ENCODE assay signal across 27 cellular contexts in the genomic region with DNA sequence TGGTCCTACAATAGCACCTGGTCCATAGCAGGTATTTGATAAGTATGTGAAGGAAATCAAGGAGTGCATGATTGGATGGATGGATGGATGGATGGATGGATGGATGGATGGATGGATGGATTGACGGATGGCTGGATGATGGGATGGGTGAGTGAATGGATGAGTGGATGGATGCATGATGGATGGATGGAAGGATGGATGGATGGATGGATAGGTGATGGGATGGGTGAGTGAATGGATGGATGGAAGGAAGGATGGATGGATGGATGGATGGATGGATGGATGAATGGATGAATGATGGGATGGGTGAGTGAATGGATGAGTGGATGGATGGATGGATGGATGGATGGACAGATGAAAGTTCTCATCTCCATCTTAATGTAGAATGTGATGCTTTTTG.
DNase-seq lines count a peak whose midpoint lies in the region; TF ChIP-seq lines count a peak whose summit lies in the region.
"Had no signal": no experiment of that assay in that cellular context is flagged by ENCODE, and none has a peak within 500 bp of the region (broad histone marks: within the 10 kb centered on the region; RNA-seq: fewer than 3 reads in every experiment).

No MANE protein-coding gene starts in this region.

- DNase-seq in iPS-NIHi7 (ENCODE audit: extremely low spot score), result no peak
- DNase-seq: 8988T; ACHN; AML-193; BE2C; C1 segment of cervical spinal cord; Caco-2; Calu3; CD4-positive, alpha-beta memory T cell; CD4-positive, alpha-beta T cell; CD4-positive, CD25-positive, alpha-beta regulatory T cell; CD8-positive, alpha-beta memory T cell; CD8-positive, alpha-beta T cell; COR-L47; DMS 273 treated with DMSO at 0.1 percent for 48 hours; DMS153; DMS53; DMS79; DMS79 treated with DMSO at 0.1 percent for 48 hours; DND-41; EL had no signal

- H3K4me3 ChIP-seq in HEK293 (ENCODE audit: low read depth, low read length), result no peak overlapping the region
- H3K4me3 ChIP-seq: A549; BLaER1; BLaER1 treated with 17β-estradiol and CSF1 and Interleukin-3, amounts not matched to agents 10 nM and 100 nM had no signal

- H3K9me3 ChIP-seq in HEK293 (ENCODE audit: control insufficient read depth, insufficient read depth, low read depth, low read length), result no peaks in the 10 kb centered on the region
- H3K9me3 ChIP-seq: BE2C had no signal

- no peaks in the 10 kb centered on the region for H3K4me1 ChIP-seq in HEK293 (ENCODE audit: control insufficient read depth, insufficient read depth, low read length)
- H3K4me1 ChIP-seq: A549, BE2C, Caco-2 had no signal

- POLR2A ChIA-PET in HEK293 (lab: Yijun Ruan, JAX), result no interaction called here

- no peak overlapping the region for H3K27ac ChIP-seq in HEK293 (ENCODE audit: extremely low read depth, low read depth, low read length)
- H3K27ac ChIP-seq: 22Rv1; A549; BLaER1; BLaER1 treated with 17β-estradiol and CSF1 and Interleukin-3, amounts not matched to agents 10 nM and 100 nM; C4-2B had no signal

- CTCF ChIA-PET in HEK293 (lab: Yijun Ruan, JAX), result no interaction called here

- TF ChIP-seq CTCF in HEK293 (tag by site-specific recombination; IDR thresholded peaks at IDR 0.05), result no peak

- no peaks in the 10 kb centered on the region for H3K36me3 ChIP-seq in HEK293 (ENCODE audit: control insufficient read depth in 2 of 2, insufficient read depth in 1 of 2, low read length in 2 of 2)
- H3K36me3 ChIP-seq: BE2C, BLaER1 had no signal

TF ChIP-seq in HEK293, 187 proteins besides CTCF, POLR2A, EP300 and RAD21:
- TF ChIP-seq ZBTB17 (tag by site-specific recombination; IDR thresholded peaks at IDR 0.05) (peak; percentile 88), ZBTB11 (tag by site-specific recombination; conservative IDR thresholded peaks at IDR 0.05; ENCODE audit: low read depth) (no peak), ZSCAN18 (tag by site-specific recombination; IDR thresholded peaks at IDR 0.05) (no peak), ZNF366 (tag by site-specific recombination; conservative IDR thresholded peaks at IDR 0.05) (peak; percentile 90), ZNF747 (tag by site-specific recombination; IDR thresholded peaks at IDR 0.05) (no peak), ZNF707 (tag by site-specific recombination; IDR thresholded peaks at IDR 0.05) (0 out of 2 replicates have a peak, but pooled peaks have one; percentile 18), ZNF639 (tag by site-specific recombination; IDR thresholded peaks at IDR 0.05) (no peak)
